8 cellular contexts compared by ENCODE assay signal in genomic region chr18:51278045-51278649, GRCh38.
DNase-seq lines count a peak whose midpoint lies in the region; ATAC-seq and TF ChIP-seq lines count a peak whose summit lies in the region.

No MANE protein-coding gene starts in this region.

- ATAC-seq in left lobe of liver, result peak; percentile 88
- ATAC-seq in GM19463 (IDR thresholded peaks at IDR 0.05; ENCODE audit: unreplicated experiment), result no peak
- no peak for ATAC-seq in GM18907 (IDR thresholded peaks at IDR 0.05; ENCODE audit: unreplicated experiment)

- BruUV-seq in OCI-LY7 (replicated peaks; lab: Mats Ljungman, UMichigan), result no TSS peak

- H3K4me1 ChIP-seq in OCI-LY7 (ENCODE audit: insufficient read depth, low read length, poor library complexity, severe bottlenecking), result no peaks in the 10 kb centered on the region

- no peaks in the 10 kb centered on the region for H3K9me2 ChIP-seq in OCI-LY7 (ENCODE audit: insufficient read depth, low read length)

- peaks cover 2 to 7% (median 7%) of the 10 kb centered on the region in 3 donors for H3K27me3 Mint-ChIP-seq in CD14-positive monocyte (ENCODE audit: low read depth in 3 of 3)

- POLR2A ChIA-PET in HEK293T (lab: Yijun Ruan, JAX) (no interaction called here), OCI-LY7 (lab: Charles Lee) (interaction anchor here (1.1 kb wide), 1 partner anchor 11 kb away, joined by 3 read pairs; no protein-coding TSS in a partner anchor)

- no peaks in the 10 kb centered on the region for H4K20me1 ChIP-seq in OCI-LY7 (ENCODE audit: insufficient read depth, low read length)

- TF ChIP-seq CTCF in CD14-positive monocyte (IDR thresholded peaks at IDR 0.05) (peak; percentile 53), OCI-LY7 (conservative IDR thresholded peaks at IDR 0.05; ENCODE audit: low read length) (peak; percentile 73)

- no peak overlapping the region for H3K27ac Mint-ChIP-seq in CD14-positive monocyte

- CTCF ChIA-PET in HEK293T (lab: Yijun Ruan, JAX) (interaction anchor here (0.5 to 1.0 kb wide), 8 partner anchors 8 to 142 kb away, joined by 3 to 4 read pairs (median 3); no protein-coding TSS in a partner anchor), OCI-LY7 (lab: Charles Lee; ENCODE audit: unreplicated experiment) (no interaction called here)

- no peaks in the 10 kb centered on the region for H3K9me3 ChIP-seq in OCI-LY7 (ENCODE audit: low read length)

- H3K79me2 ChIP-seq in OCI-LY7 (ENCODE audit: insufficient read depth, low read depth, low read length), result no peaks in the 10 kb centered on the region

- H3K4me2 ChIP-seq in OCI-LY7 (ENCODE audit: low read length), result no peak overlapping the region

- no peak overlapping the region for H3K27ac ChIP-seq in OCI-LY7 (ENCODE audit: low read depth, low read length, poor library complexity, severe bottlenecking)

- H2AFZ ChIP-seq in OCI-LY7 (ENCODE audit: low read length), result no peak overlapping the region

- DNase-seq in CD14-positive monocyte (ENCODE audit: low spot score) (no peak), HEK293T (ENCODE audit: extremely low spot score) (peak; percentile 39), OCI-LY7 (ENCODE audit: low spot score) (peak; percentile 32), amygdala (lab: John Stamatoyannopoulos, UW) (peak in 37 of 56 donors; percentile 0 to 78 (median 16)), left lobe of liver (ENCODE audit: low spot score) (peak; percentile 48), superior temporal gyrus (ENCODE audit: extremely low spot score) (peak; percentile 74)

- no peaks in the 10 kb centered on the region for H3K36me3 ChIP-seq in OCI-LY7 (ENCODE audit: insufficient read depth, low read length)

- no peaks in the 10 kb centered on the region for H3K4me1 Mint-ChIP-seq in CD14-positive monocyte

- H3K4me3 ChIP-seq in OCI-LY7 (ENCODE audit: low read depth, low read length, poor library complexity, severe bottlenecking), result no peak overlapping the region

- no peak overlapping the region for H3K4me3 Mint-ChIP-seq in CD14-positive monocyte

- intact Hi-C loops in CD14-positive monocyte (cut with micrococcal nuclease), result no loop called here
- intact Hi-C loops in OCI-LY7 (cut with micrococcal nuclease; ENCODE audit: unreplicated experiment), result loop anchor here (5.0 kb wide), 1 partner anchor 104 kb away; no protein-coding TSS in a partner anchor

- H3K36me3 Mint-ChIP-seq in CD14-positive monocyte, result no peaks in the 10 kb centered on the region

- no peaks in the 10 kb centered on the region for H3K9me3 Mint-ChIP-seq in CD14-positive monocyte

TF ChIP-seq in HEK293T, 16 proteins besides CTCF, POLR2A, EP300 and RAD21:
- TF ChIP-seq FOXM1 (IDR thresholded peaks at IDR 0.05; ENCODE audit: borderline replicate concordance), result no peak
- no peak for TF ChIP-seq SP1 (IDR thresholded peaks at IDR 0.05)
- TF ChIP-seq FOXK2 (IDR thresholded peaks at IDR 0.05), result no peak
- 0 out of 2 replicates have a peak, but pooled peaks have one; percentile 8 for TF ChIP-seq PKNOX1 (IDR thresholded peaks at IDR 0.05)
- no peak for TF ChIP-seq BHLHE40 (IDR thresholded peaks at IDR 0.05; ENCODE audit: borderline replicate concordance)
- TF ChIP-seq L3MBTL2 (conservative IDR thresholded peaks at IDR 0.05), result no peak
- TF ChIP-seq CTBP1 (IDR thresholded peaks at IDR 0.05; ENCODE audit: borderline replicate concordance), result no peak
- TF ChIP-seq TARDBP (IDR thresholded peaks at IDR 0.05), result no peak
